In the genomic region with DNA sequence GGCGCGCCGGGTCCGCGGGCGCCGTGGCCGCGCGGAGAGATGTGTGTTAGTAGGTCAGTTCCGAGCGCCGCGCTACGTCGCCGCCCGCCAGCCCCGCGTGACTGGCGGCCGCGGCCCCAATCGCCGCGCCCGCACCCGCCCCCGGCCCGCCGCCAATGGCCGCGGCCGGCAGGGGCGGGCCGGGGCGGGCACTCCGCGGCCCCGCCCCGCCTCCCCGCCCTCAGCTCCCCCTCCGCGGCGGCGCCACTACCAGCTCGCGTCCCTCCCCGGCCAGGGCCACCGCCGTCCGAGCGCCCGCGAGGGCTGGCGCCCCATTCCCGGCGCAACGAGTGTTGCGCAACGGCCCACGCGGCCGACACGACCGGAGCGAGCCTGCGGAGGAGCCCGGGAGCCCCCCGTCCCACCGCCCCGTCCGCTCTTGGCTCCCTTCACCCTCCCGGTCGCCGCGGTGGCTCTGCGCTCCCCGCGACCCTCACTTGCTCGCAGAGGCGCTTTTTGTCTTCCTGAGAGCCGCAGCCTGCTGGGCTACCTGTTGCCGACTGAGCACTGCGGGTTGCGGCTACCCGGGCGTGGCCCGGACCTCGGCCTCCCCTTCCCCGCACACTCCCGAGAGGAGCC, we compare ENCODE assay signal across 8 cellular contexts.
DNase-seq lines count a peak whose midpoint lies in the region; ATAC-seq lines count a peak whose summit lies in the region.

A gene with protein sequence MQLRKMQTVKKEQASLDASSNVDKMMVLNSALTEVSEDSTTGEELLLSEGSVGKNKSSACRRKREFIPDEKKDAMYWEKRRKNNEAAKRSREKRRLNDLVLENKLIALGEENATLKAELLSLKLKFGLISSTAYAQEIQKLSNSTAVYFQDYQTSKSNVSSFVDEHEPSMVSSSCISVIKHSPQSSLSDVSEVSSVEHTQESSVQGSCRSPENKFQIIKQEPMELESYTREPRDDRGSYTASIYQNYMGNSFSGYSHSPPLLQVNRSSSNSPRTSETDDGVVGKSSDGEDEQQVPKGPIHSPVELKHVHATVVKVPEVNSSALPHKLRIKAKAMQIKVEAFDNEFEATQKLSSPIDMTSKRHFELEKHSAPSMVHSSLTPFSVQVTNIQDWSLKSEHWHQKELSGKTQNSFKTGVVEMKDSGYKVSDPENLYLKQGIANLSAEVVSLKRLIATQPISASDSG (minus strand): TSS at position 48 of the 618 bp plus-strand sequence. CDS start 13,098 bp downstream, outside the sequence.

- peak within 1 kb of the TSS; percentile 90 for H3K27ac ChIP-seq in cingulate gyrus (ENCODE audit: low read depth, low read length)
- peak within 1 kb of the TSS; percentile 82 for H3K27ac ChIP-seq in layer of hippocampus (ENCODE audit: low read depth, low read length)

- no peaks in the 10 kb centered on the region for H3K27me3 ChIP-seq in layer of hippocampus (ENCODE audit: control insufficient read depth, insufficient read depth, low read length)

- ATAC-seq in GM18520 (IDR thresholded peaks at IDR 0.05; ENCODE audit: unreplicated experiment) (peak; percentile 79), HG03095 (IDR thresholded peaks at IDR 0.05; ENCODE audit: unreplicated experiment) (peak; percentile 80)

- DNase-seq in 8988T (peak; percentile 88), NCI-H345 treated with DMSO at 0.1 percent for 48 hours (lab: John Stamatoyannopoulos, UW; ENCODE audit: unreplicated experiment) (peak; percentile 24)
- DNase-seq in activated CD4-positive, alpha-beta T cell treated with anti-CD3 and anti-CD28 coated beads for 4 hours = peak; percentile 56 to 69
- peak in 3 of 4 experiments; percentile 46 to 64 (median 49) for DNase-seq in stimulated activated CD4-positive, alpha-beta T cell treated with anti-CD3 and anti-CD28 coated beads, Interleukin-1b, Interleukin-23, amount 100 ng/mL, for 24 hours (ENCODE audit: low read depth in 4 of 4, low spot score in 1 of 4)

Comparison
In these comparisons a context has a peak if more than half of its experiments do, and no peak if none do; other contexts are left out.
1. Peak in every context shown above with its lines: DNase-seq, ATAC-seq and H3K27ac ChIP-seq.
2. DNase-seq: peak in every context shown above with its lines; median percentile 88 in 8988T; 62 in activated CD4-positive, alpha-beta T cell treated with anti-CD3 and anti-CD28 coated beads for 4 hours; 49 in stimulated activated CD4-positive, alpha-beta T cell treated with anti-CD3 and anti-CD28 coated beads, Interleukin-1b, Interleukin-23, amount 100 ng/mL, for 24 hours; 24 in NCI-H345 treated with DMSO at 0.1 percent for 48 hours.